ENCODE assay signal across 12 cellular contexts in genomic region chr1:6420594-6421042, GRCh38. TPM values are rescaled to one million over a fixed set of nuclear protein-coding genes. Genes with fewer than 3 reads are reported as not detected.
DNase-seq lines count a peak whose midpoint lies in the region; ATAC-seq, FAIRE-seq and TF ChIP-seq lines count a peak whose summit lies in the region.
"Had no signal": no experiment of that assay in that cellular context is flagged by ENCODE, and none has a peak within 500 bp of the region (broad histone marks: within the 10 kb centered on the region; RNA-seq: fewer than 3 reads in every experiment).

No MANE protein-coding gene starts in this region.

- H2AFZ ChIP-seq in K562 (ENCODE audit: low read depth, low read length): peak overlapping the region; percentile 67

- no peaks in the 10 kb centered on the region for H3K9me3 ChIP-seq in left ventricle myocardium inferior (replicated peaks)
- no peaks in the 10 kb centered on the region for H3K9me3 ChIP-seq in K562 (replicated peaks; ENCODE audit: control insufficient read depth, insufficient read depth, low read depth, low read length)
- no peaks in the 10 kb centered on the region for H3K9me3 ChIP-seq in transverse colon
- H3K9me3 ChIP-seq: sigmoid colon had no signal

- peak overlapping the region; percentile 55 for H3K4me2 ChIP-seq in K562 (ENCODE audit: insufficient read depth, low read length)

- peaks cover 56% of the 10 kb centered on the region for H3K4me1 ChIP-seq in left ventricle myocardium inferior
- peaks cover 16 to 51% of the 10 kb centered on the region in 2 experiments for H3K4me1 ChIP-seq in K562 (replicated peaks in 1 of 2; ENCODE audit: control insufficient read depth in 2 of 2, insufficient read depth in 2 of 2, low read length in 2 of 2)
- peaks cover 17 to 58% (median 55%) of the 10 kb centered on the region in 4 donors for H3K4me1 ChIP-seq in transverse colon

- no peak for FAIRE-seq in K562 (lab: Jason Lieb, UNC)

- H3K27me3 ChIP-seq in left ventricle myocardium inferior (ENCODE audit: low read depth): peaks cover 100% of the 10 kb centered on the region
- H3K27me3 ChIP-seq in K562 (ENCODE audit: control insufficient read depth in 2 of 2, insufficient read depth in 2 of 2, low read length in 2 of 2): peaks cover 51 to 89% of the 10 kb centered on the region in 2 experiments; a peak in 4 of 5 replicates
- peaks cover 91% of the 10 kb centered on the region for H3K27me3 ChIP-seq in transverse colon

- no peaks in the 10 kb centered on the region for H3K9me3 Mint-ChIP-seq in activated CD8-positive, alpha-beta memory T cell treated with anti-CD3 and anti-CD28 coated beads, Interleukin-2, amount 10 ng/mL, durations not matched to agents 7 days and 5 days (ENCODE audit: low read depth)
- H3K9me3 Mint-ChIP-seq: activated naive CD8-positive, alpha-beta T cell treated with anti-CD3 and anti-CD28 coated beads, Interleukin-2, amount 10 ng/mL, durations not matched to agents 7 days and 5 days had no signal

- H3K27ac ChIP-seq in left ventricle myocardium inferior (replicated peaks): no peak overlapping the region
- H3K27ac ChIP-seq in K562 (ENCODE audit: extremely low read depth, low read depth, low read length): no peak overlapping the region
- peak overlapping the region in 3 of 4 donors; percentile 72 to 84 (median 81) for H3K27ac ChIP-seq in transverse colon
- H3K27ac ChIP-seq: sigmoid colon had no signal

- 5% methylated on average over 35 of the region's 35 CpGs for WGBS in K562 (ENCODE audit: insufficient coverage, low coverage, missing lambda C conversion rate)
- WGBS in transverse colon (ENCODE audit: low coverage in 1 of 2), 2 donors: 11% methylated on average over 27 of the region's 35 CpGs; no CpG with 5 or more reads in 1 of the 2 donors

- no peak for TF ChIP-seq RAD21 in K562 (CRISPR knock-in tag; conservative IDR thresholded peaks at IDR 0.05 in 1 of 2, IDR thresholded peaks at IDR 0.05 in 1 of 2)

- in situ Hi-C loops in K562 (cut with MboI) (no loop called here), transverse colon (cut with MboI; ENCODE audit: low pct_ligation_motif_present in 1 of 4, low pct_unique_long_range_greater_than_20kb in 1 of 4, low sequenced_read_pairs in 3 of 4) (loop anchor here in 1 of 4 donors (25.0 kb wide), 1 partner anchor 183 kb away; the partner anchor contains the start of genes HES3 and ICMT)

- H3K36me3 Mint-ChIP-seq in activated CD8-positive, alpha-beta memory T cell treated with anti-CD3 and anti-CD28 coated beads, Interleukin-2, amount 10 ng/mL, durations not matched to agents 7 days and 5 days: no peaks in the 10 kb centered on the region
- H3K36me3 Mint-ChIP-seq: activated naive CD8-positive, alpha-beta T cell treated with anti-CD3 and anti-CD28 coated beads, Interleukin-2, amount 10 ng/mL, durations not matched to agents 7 days and 5 days had no signal

- H3K36me3 ChIP-seq in left ventricle myocardium inferior (no peaks in the 10 kb centered on the region), K562 (ENCODE audit: control insufficient read depth, insufficient read depth, low read length) (no peaks in the 10 kb centered on the region), transverse colon (no peaks in the 10 kb centered on the region)
- H3K36me3 ChIP-seq: sigmoid colon had no signal

- peaks cover 29% of the 10 kb centered on the region; the same call in 1 of the 2 replicates for H4K20me1 ChIP-seq in K562 (replicated peaks; ENCODE audit: control insufficient read depth, insufficient read depth, low read length)

- peak overlapping the region in 1 of 2 experiments; percentile 87; a peak in 2 of 4 replicates for H3K9ac ChIP-seq in K562 (ENCODE audit: insufficient read depth in 1 of 2, low read depth in 2 of 2, low read length in 2 of 2)

- H3K27me3 Mint-ChIP-seq in activated CD8-positive, alpha-beta memory T cell treated with anti-CD3 and anti-CD28 coated beads, Interleukin-2, amount 10 ng/mL, durations not matched to agents 7 days and 5 days: peaks cover 81% of the 10 kb centered on the region

- TF ChIP-seq POLR2A in K562 (conservative IDR thresholded peaks at IDR 0.05) (no peak), transverse colon (IDR thresholded peaks at IDR 0.05) (no peak)

- intact Hi-C loops in left ventricle myocardium inferior (cut with micrococcal nuclease): no loop called here
- intact Hi-C loops in left cardiac atrium (cut with DNase I): no loop called here
- intact Hi-C loops in K562 (cut with micrococcal nuclease): no loop called here
- intact Hi-C loops in left colon (cut with DNase I, micrococcal nuclease): no loop called here
- intact Hi-C loops in transverse colon (cut with DNase I; ENCODE audit: low total_unique reads): no loop called here

- peaks cover 17% of the 10 kb centered on the region for H3K4me1 Mint-ChIP-seq in activated CD8-positive, alpha-beta memory T cell treated with anti-CD3 and anti-CD28 coated beads, Interleukin-2, amount 10 ng/mL, durations not matched to agents 7 days and 5 days

- TF ChIP-seq CTCF in left ventricle myocardium inferior (IDR thresholded peaks at IDR 0.05; ENCODE audit: borderline replicate concordance): no peak
- TF ChIP-seq CTCF in K562 (IDR thresholded peaks at IDR 0.05 in 2 of 3, conservative IDR thresholded peaks at IDR 0.05 in 1 of 3; ENCODE audit: insufficient read depth in 2 of 3, low read depth in 1 of 3, low read length in 3 of 3): no peak
- no peak for TF ChIP-seq CTCF in transverse colon (IDR thresholded peaks at IDR 0.05)

- DNase-seq in left ventricle myocardium inferior (no peak), left cardiac atrium (no peak), K562 (ENCODE audit: extremely low read depth in 1 of 4, low spot score in 3 of 4) (peak; percentile 64 to 94 (median 84)), left colon (peak; percentile 71 to 76), transverse colon (peak; percentile 71), nucleus accumbens (lab: John Stamatoyannopoulos, UW) (no peak)
- DNase-seq in activated CD8-positive, alpha-beta memory T cell treated with anti-CD3 and anti-CD28 coated beads, Interleukin-2, amount 10 ng/mL, durations not matched to agents 7 days and 5 days: no peak
- DNase-seq: activated CD4-positive, alpha-beta T cell treated with anti-CD3 and anti-CD28 coated beads for 48 hours; activated naive CD8-positive, alpha-beta T cell treated with anti-CD3 and anti-CD28 coated beads, Interleukin-2, amount 10 ng/mL, durations not matched to agents 7 days and 5 days; NCI-H2029; sigmoid colon had no signal

- H3K27ac Mint-ChIP-seq in activated CD8-positive, alpha-beta memory T cell treated with anti-CD3 and anti-CD28 coated beads, Interleukin-2, amount 10 ng/mL, durations not matched to agents 7 days and 5 days: no peak overlapping the region
- H3K27ac Mint-ChIP-seq: activated naive CD8-positive, alpha-beta T cell treated with anti-CD3 and anti-CD28 coated beads, Interleukin-2, amount 10 ng/mL, durations not matched to agents 7 days and 5 days had no signal

- no peaks in the 10 kb centered on the region for H3K9me1 ChIP-seq in K562 (ENCODE audit: control insufficient read depth, insufficient read depth, low read length)

- no peak for TF ChIP-seq EP300 in K562 (IDR thresholded peaks at IDR 0.05; ENCODE audit: low read length)
- no peak for TF ChIP-seq EP300 in transverse colon (IDR thresholded peaks at IDR 0.05; ENCODE audit: low read depth)

- CTCF ChIA-PET in K562 (lab: Yijun Ruan, JAX; ENCODE audit: low intra/inter-chr PET ratio): no interaction called here
- CTCF ChIA-PET in activated CD8-positive, alpha-beta memory T cell treated with anti-CD3 and anti-CD28 coated beads, Interleukin-2, amount 10 ng/mL, durations not matched to agents 7 days and 5 days (lab: Charles Lee): interaction anchor here (0.8 to 6.1 kb wide), 10 partner anchors 11 to 178 kb away, joined by 3 to 102 read pairs (median 5); no protein-coding TSS in a partner anchor

- H3K4me3 ChIP-seq in left ventricle myocardium inferior (peak overlapping the region; percentile 58), K562 (peak overlapping the region; percentile 15; the same call in 1 of the 2 replicates), transverse colon (peak overlapping the region in 2 of 4 donors; percentile 51 to 56)

- no peak overlapping the region for H3K4me3 Mint-ChIP-seq in activated CD8-positive, alpha-beta memory T cell treated with anti-CD3 and anti-CD28 coated beads, Interleukin-2, amount 10 ng/mL, durations not matched to agents 7 days and 5 days

- POLR2A ChIA-PET in K562 (lab: Yijun Ruan, JAX): interaction anchor here (0.7 to 3.5 kb wide), 2 partner anchors 28 to 56 kb away, joined by 3 to 16 read pairs; partner anchors contain the start of gene ACOT7

- H3K79me2 ChIP-seq in K562 (ENCODE audit: control insufficient read depth, insufficient read depth, low read length): no peaks in the 10 kb centered on the region

- ATAC-seq in left cardiac atrium (no peak), K562 (peak; percentile 21), left colon (peak; percentile 38), HG02610 (IDR thresholded peaks at IDR 0.05; ENCODE audit: unreplicated experiment) (no peak)
- no peak for ATAC-seq in activated CD8-positive, alpha-beta memory T cell treated with anti-CD3 and anti-CD28 coated beads, Interleukin-2, amount 10 ng/mL, durations not matched to agents 7 days and 5 days

- BruUV-seq in K562 (replicated peaks; lab: Mats Ljungman, UMichigan): no TSS peak

RNA-seq across cellular contexts. Expression of gene HES2, which starts 0.9 kb away (rescaled TPM):
- total RNA-seq in left ventricle myocardium inferior (not detected), left cardiac atrium (under 1 TPM in 1 of 2 donors, not detected in 1; 0.37 TPM), K562 (2014; rRNA removed) (0.04 and 0.05 TPM in 2 replicates), K562 (2014; rRNA removed; fragmentation: Illumina TruSeq; extraction: Trizol) (0.07 TPM in 1 of 2 replicates, not detected in the other), K562 (2015; rRNA removed; fragmentation: Illumina TruSeq; extraction: Trizol) (not detected in 2 replicates), K562 (2021) (0.18 TPM in 1 of 2 replicates, not detected in the other), left colon (10 to 100 TPM; 29.4 to 34.0 TPM), transverse colon (10 to 100 TPM; 10.5 to 38.8 (median 25.4) TPM)
- 0.65 and 0.90 TPM in 2 replicates for total RNA-seq in K562 (2011; cell fraction: chromatin; rRNA removed; ENCODE audit: low replicate concordance)
- total RNA-seq in K562 (2011; cell fraction: nucleolus; rRNA removed): 0.53 and 1.7 TPM in 2 replicates
- 0.53 and 0.66 TPM in 2 replicates for total RNA-seq in K562 (2011; cell fraction: nucleoplasm; rRNA removed)
- polyA plus RNA-seq in K562 (2011; rRNA removed) (0.08 and 0.15 TPM in 2 replicates), K562 (2014; fragmentation: Illumina TruSeq; extraction: Trizol) (0.06 TPM in 2 replicates), K562 (2014; fragmentation: Nextera tagmentation; extraction: Ambion mirVana) (not detected), K562 (2014; rRNA removed) (not detected in 2 replicates)
- polyA plus RNA-seq in K562 (2011; cell fraction: cytosol; rRNA removed): 0.21 and 0.25 TPM in 2 replicates
- polyA plus RNA-seq in K562 (2011; cell fraction: nucleus; rRNA removed): 0.25 and 0.80 TPM in 2 replicates
- 0.08 TPM in 1 of 2 replicates, not detected in the other for polyA plus RNA-seq in K562 (2012)
- polyA minus RNA-seq in K562 (2011; rRNA and poly(A)+ RNA removed): 0.30 and 0.32 TPM in 2 replicates
- 0.91 TPM in 1 of 2 replicates, not detected in the other for polyA minus RNA-seq in K562 (2011; cell fraction: cytosol; rRNA and poly(A)+ RNA removed)
- polyA minus RNA-seq in K562 (2011; cell fraction: nucleus; rRNA and poly(A)+ RNA removed): 0.11 and 0.81 TPM in 2 replicates
- total RNA-seq in activated CD8-positive, alpha-beta memory T cell treated with anti-CD3 and anti-CD28 coated beads, Interleukin-2, amount 10 ng/mL, durations not matched to agents 7 days and 5 days: under 1 TPM in 1 of 2 experiments, not detected in 1; 0.52 TPM
- total RNA-seq: sigmoid colon had no signal

RNA-seq across cellular contexts. Expression of gene ESPN, which starts 4.0 kb away (rescaled TPM):
- total RNA-seq in left ventricle myocardium inferior (0.41 TPM), left cardiac atrium (under 1 TPM; 0.42 to 0.44 TPM), K562 (2014; rRNA removed) (0.36 and 0.45 TPM in 2 replicates), K562 (2014; rRNA removed; fragmentation: Illumina TruSeq; extraction: Trizol) (0.07 TPM in 1 of 2 replicates, not detected in the other), K562 (2015; rRNA removed; fragmentation: Illumina TruSeq; extraction: Trizol) (0.15 TPM in 1 of 2 replicates, not detected in the other), K562 (2021) (1.2 and 1.7 TPM in 2 replicates), left colon (100 to 1,000 TPM; 100 to 152 TPM), transverse colon (100 to 1,000 TPM in 3 of 4 donors, 10 to 100 TPM in 1; 40.2 to 368 (median 157) TPM)
- total RNA-seq in K562 (2011; cell fraction: chromatin; rRNA removed; ENCODE audit: low replicate concordance): 1.6 and 6.0 TPM in 2 replicates
- 4.0 and 4.7 TPM in 2 replicates for total RNA-seq in K562 (2011; cell fraction: nucleolus; rRNA removed)
- total RNA-seq in K562 (2011; cell fraction: nucleoplasm; rRNA removed): 1.8 and 2.4 TPM in 2 replicates
- polyA plus RNA-seq in K562 (2011; rRNA removed) (0.54 and 2.9 TPM in 2 replicates), K562 (2014; fragmentation: Illumina TruSeq; extraction: Trizol) (0.07 and 0.11 TPM in 2 replicates), K562 (2014; fragmentation: Nextera tagmentation; extraction: Ambion mirVana) (not detected), K562 (2014; rRNA removed) (0.65 and 2.9 TPM in 2 replicates)
- polyA plus RNA-seq in K562 (2011; cell fraction: cytosol; rRNA removed): 1.2 and 1.9 TPM in 2 replicates
- polyA plus RNA-seq in K562 (2011; cell fraction: nucleus; rRNA removed): 9.2 and 25.5 TPM in 2 replicates
- 2.0 and 5.0 TPM in 2 replicates for polyA plus RNA-seq in K562 (2012)
- polyA minus RNA-seq in K562 (2011; rRNA and poly(A)+ RNA removed): 0.11 TPM in 1 of 2 replicates, not detected in the other
- 0.95 and 3.8 TPM in 2 replicates for polyA minus RNA-seq in K562 (2011; cell fraction: cytosol; rRNA and poly(A)+ RNA removed)
- 3.4 and 3.5 TPM in 2 replicates for polyA minus RNA-seq in K562 (2011; cell fraction: nucleus; rRNA and poly(A)+ RNA removed)
- under 1 TPM; 0.32 to 0.89 TPM for total RNA-seq in activated CD8-positive, alpha-beta memory T cell treated with anti-CD3 and anti-CD28 coated beads, Interleukin-2, amount 10 ng/mL, durations not matched to agents 7 days and 5 days

RNA-seq across cellular contexts. Expression of gene ACOT7, which starts 27.1 kb away (rescaled TPM):
- total RNA-seq in left ventricle myocardium inferior: 8.6 TPM
- 10 to 100 TPM in 1 of 2 donors, 1 to 10 TPM in 1; 9.9 to 12.9 TPM for total RNA-seq in left cardiac atrium
- total RNA-seq in K562 (2011; cell fraction: chromatin; rRNA removed; ENCODE audit: low replicate concordance): 14.3 and 31.3 TPM in 2 replicates
- 25.8 and 25.9 TPM in 2 replicates for total RNA-seq in K562 (2011; cell fraction: nucleolus; rRNA removed)
- 17.4 and 20.6 TPM in 2 replicates for total RNA-seq in K562 (2011; cell fraction: nucleoplasm; rRNA removed)
- total RNA-seq in K562 (2014; rRNA removed): 53.3 and 72.0 TPM in 2 replicates
- 8.7 and 11.6 TPM in 2 replicates for total RNA-seq in K562 (2014; rRNA removed; fragmentation: Illumina TruSeq; extraction: Trizol)
- total RNA-seq in K562 (2015; rRNA removed; fragmentation: Illumina TruSeq; extraction: Trizol): 27.1 and 28.4 TPM in 2 replicates
- total RNA-seq in K562 (2021): 92.6 and 95.5 TPM in 2 replicates
- polyA plus RNA-seq in K562 (2011; rRNA removed): 37.2 and 76.6 TPM in 2 replicates
- polyA plus RNA-seq in K562 (2011; cell fraction: cytosol; rRNA removed): 57.9 and 66.6 TPM in 2 replicates
- 28.1 and 31.8 TPM in 2 replicates for polyA plus RNA-seq in K562 (2011; cell fraction: nucleus; rRNA removed)
- polyA plus RNA-seq in K562 (2012): 61.5 and 86.0 TPM in 2 replicates
- polyA plus RNA-seq in K562 (2014; fragmentation: Illumina TruSeq; extraction: Trizol): 50.7 and 89.2 TPM in 2 replicates
- 10 to 100 TPM in 1 of 2 experiments, 1 to 10 TPM in 1; 7.0 to 10.0 TPM for polyA plus RNA-seq in K562 (2014; fragmentation: Nextera tagmentation; extraction: Ambion mirVana)
- 57.2 and 63.1 TPM in 2 replicates for polyA plus RNA-seq in K562 (2014; rRNA removed)
- 28.7 and 34.8 TPM in 2 replicates for polyA minus RNA-seq in K562 (2011; rRNA and poly(A)+ RNA removed)
- 26.1 and 36.3 TPM in 2 replicates for polyA minus RNA-seq in K562 (2011; cell fraction: cytosol; rRNA and poly(A)+ RNA removed)
- 7.9 and 12.0 TPM in 2 replicates for polyA minus RNA-seq in K562 (2011; cell fraction: nucleus; rRNA and poly(A)+ RNA removed)
- total RNA-seq in left colon: 10 to 100 TPM; 50.4 to 58.0 TPM
- total RNA-seq in transverse colon: 10 to 100 TPM in 3 of 4 donors, 1 to 10 TPM in 1; 5.6 to 55.0 (median 31.0) TPM
- 10 to 100 TPM; 81.3 to 87.0 TPM for total RNA-seq in activated CD8-positive, alpha-beta memory T cell treated with anti-CD3 and anti-CD28 coated beads, Interleukin-2, amount 10 ng/mL, durations not matched to agents 7 days and 5 days

RNA-seq across cellular contexts. Expression of gene TNFRSF25, which starts 45.4 kb away (rescaled TPM):
- total RNA-seq in left ventricle myocardium inferior (12.6 TPM), left cardiac atrium (1 to 10 TPM; 5.5 to 5.9 TPM), K562 (2014; rRNA removed) (not detected in 2 replicates), K562 (2014; rRNA removed; fragmentation: Illumina TruSeq; extraction: Trizol) (not detected in 2 replicates), K562 (2015; rRNA removed; fragmentation: Illumina TruSeq; extraction: Trizol) (not detected in 2 replicates), K562 (2021) (0.49 and 0.89 TPM in 2 replicates), left colon (10 to 100 TPM; 21.7 to 71.9 TPM), transverse colon (10 to 100 TPM; 38.9 to 55.3 (median 45.0) TPM)
- total RNA-seq in K562 (2011; cell fraction: chromatin; rRNA removed; ENCODE audit: low replicate concordance): 2.3 TPM in 1 of 2 replicates, not detected in the other
- total RNA-seq in K562 (2011; cell fraction: nucleolus; rRNA removed): 0.26 and 2.2 TPM in 2 replicates
- total RNA-seq in K562 (2011; cell fraction: nucleoplasm; rRNA removed): 1.2 and 1.6 TPM in 2 replicates
- polyA plus RNA-seq in K562 (2011; rRNA removed) (0.14 and 0.24 TPM in 2 replicates), K562 (2014; fragmentation: Illumina TruSeq; extraction: Trizol) (not detected in 2 replicates), K562 (2014; fragmentation: Nextera tagmentation; extraction: Ambion mirVana) (not detected), K562 (2014; rRNA removed) (not detected in 2 replicates)
- 0.16 and 0.30 TPM in 2 replicates for polyA plus RNA-seq in K562 (2011; cell fraction: cytosol; rRNA removed)
- 0.90 and 2.6 TPM in 2 replicates for polyA plus RNA-seq in K562 (2011; cell fraction: nucleus; rRNA removed)
- polyA plus RNA-seq in K562 (2012): 0.10 and 0.14 TPM in 2 replicates
- not detected in 2 replicates for polyA minus RNA-seq in K562 (2011; rRNA and poly(A)+ RNA removed)
- not detected in 2 replicates for polyA minus RNA-seq in K562 (2011; cell fraction: cytosol; rRNA and poly(A)+ RNA removed)
- 0.13 TPM in 1 of 2 replicates, not detected in the other for polyA minus RNA-seq in K562 (2011; cell fraction: nucleus; rRNA and poly(A)+ RNA removed)
- total RNA-seq in activated CD8-positive, alpha-beta memory T cell treated with anti-CD3 and anti-CD28 coated beads, Interleukin-2, amount 10 ng/mL, durations not matched to agents 7 days and 5 days: 10 to 100 TPM; 54.3 to 71.6 TPM

Comparison
In these comparisons a context has a peak if more than half of its experiments do, and no peak if none do; other contexts are left out.
1. DNase-seq: peak in K562 (4 of 4), left colon (2 of 2) and transverse colon (single experiment); none in left ventricle myocardium inferior (single experiment), left cardiac atrium (single experiment), nucleus accumbens (0 of 56) and activated CD8-positive, alpha-beta memory T cell treated with anti-CD3 and anti-CD28 coated beads, Interleukin-2, amount 10 ng/mL, durations not matched to agents 7 days and 5 days (single experiment).
2. H3K27ac ChIP-seq: peak in transverse colon (3 of 4); none in left ventricle myocardium inferior (single experiment) and K562 (single experiment).
3. ATAC-seq: peak in K562 (single experiment) and left colon (single experiment); none in left cardiac atrium (0 of 2), HG02610 (single experiment) and activated CD8-positive, alpha-beta memory T cell treated with anti-CD3 and anti-CD28 coated beads, Interleukin-2, amount 10 ng/mL, durations not matched to agents 7 days and 5 days (single experiment).
4. RNA of gene HES2, which starts 0.9 kb away (total RNA-seq): 10.5 to 38.8 TPM in transverse colon and 29.4 to 34.0 TPM in left colon; 0.52 TPM in activated CD8-positive, alpha-beta memory T cell treated with anti-CD3 and anti-CD28 coated beads, Interleukin-2, amount 10 ng/mL, durations not matched to agents 7 days and 5 days, 0.37 TPM in left cardiac atrium, 0.04 to 1.7 TPM in K562 and not detected in left ventricle myocardium inferior (single experiment); every median in the first group is over 4 times any median in the second.
5. RNA of gene ESPN, which starts 4.0 kb away (total RNA-seq): 40.2 to 368 TPM in transverse colon and 100 to 152 TPM in left colon; 0.32 to 0.89 TPM in activated CD8-positive, alpha-beta memory T cell treated with anti-CD3 and anti-CD28 coated beads, Interleukin-2, amount 10 ng/mL, durations not matched to agents 7 days and 5 days, 0.42 to 0.44 TPM in left cardiac atrium, 0.41 TPM in left ventricle myocardium inferior (single experiment) and 0.07 to 6.0 TPM in K562; every median in the first group is over 4 times any median in the second.